12 cellular contexts compared by ENCODE assay signal in genomic region chr19:18172331-18173053, GRCh38. TPM values are rescaled to one million over a fixed set of nuclear protein-coding genes. Genes with fewer than 3 reads are reported as not detected.
DNase-seq lines count a peak whose midpoint lies in the region; TF ChIP-seq lines count a peak whose summit lies in the region.
"Had no signal": no experiment of that assay in that cellular context is flagged by ENCODE, and none has a peak within 500 bp of the region (broad histone marks: within the 10 kb centered on the region; RNA-seq: fewer than 3 reads in every experiment).

No MANE protein-coding gene starts in this region.

- intact Hi-C loops in activated CD4-positive, alpha-beta memory T cell treated with anti-CD3 and anti-CD28 coated beads for 36 hours (cut with micrococcal nuclease) = loop anchor here (2.0 kb wide), 1 partner anchor 20 kb away; the partner anchor contains the start of gene MPV17L2

- H3K27me3 ChIP-seq in SU-DHL-6 (ENCODE audit: low read length) = no peaks in the 10 kb centered on the region

- POLR2A ChIA-PET in activated CD4-positive, alpha-beta memory T cell treated with anti-CD3 and anti-CD28 coated beads, Interleukin-2, amount 10 ng/mL, durations not matched to agents 7 days and 5 days (lab: Charles Lee) = interaction anchor here (1.5 kb wide), 1 partner anchor 12 kb away, joined by 5 read pairs; no protein-coding TSS in a partner anchor
- POLR2A ChIA-PET in activated CD4-positive, alpha-beta memory T cell treated with anti-CD3 and anti-CD28 coated beads for 36 hours (lab: Charles Lee) = no interaction called here

- H3K9ac ChIP-seq in SU-DHL-6 (ENCODE audit: low read length) = peak overlapping the region; percentile 84

- H3K9me3 Mint-ChIP-seq in activated CD4-positive, alpha-beta memory T cell treated with anti-CD3 and anti-CD28 coated beads, Interleukin-2, amount 10 ng/mL, durations not matched to agents 7 days and 5 days = no peaks in the 10 kb centered on the region
- no peaks in the 10 kb centered on the region for H3K9me3 Mint-ChIP-seq in activated CD4-positive, alpha-beta memory T cell treated with anti-CD3 and anti-CD28 coated beads for 36 hours
- H3K9me3 Mint-ChIP-seq in immature natural killer cell = no peaks in the 10 kb centered on the region
- no peaks in the 10 kb centered on the region for H3K9me3 Mint-ChIP-seq in mesothelial cell of epicardium
- no peaks in the 10 kb centered on the region for H3K9me3 Mint-ChIP-seq in endothelial cell (ENCODE audit: unreplicated experiment)

- peaks cover 14% of the 10 kb centered on the region for H3K36me3 Mint-ChIP-seq in activated CD4-positive, alpha-beta memory T cell treated with anti-CD3 and anti-CD28 coated beads, Interleukin-2, amount 10 ng/mL, durations not matched to agents 7 days and 5 days (ENCODE audit: low read depth)
- peaks cover 12% of the 10 kb centered on the region for H3K36me3 Mint-ChIP-seq in activated CD4-positive, alpha-beta memory T cell treated with anti-CD3 and anti-CD28 coated beads for 36 hours
- H3K36me3 Mint-ChIP-seq in immature natural killer cell = peaks cover 4 to 14% (median 13%) of the 10 kb centered on the region in 3 donors
- peaks cover 25% of the 10 kb centered on the region for H3K36me3 Mint-ChIP-seq in mesothelial cell of epicardium
- peaks cover under 1% of the 10 kb centered on the region for H3K36me3 Mint-ChIP-seq in endothelial cell (ENCODE audit: low read depth, unreplicated experiment)

- H3F3A ChIP-seq in SU-DHL-6 (ENCODE audit: insufficient read depth) = peaks cover 41% of the 10 kb centered on the region

- no peak for TF ChIP-seq CTCF in SU-DHL-6 (IDR thresholded peaks at IDR 0.05; ENCODE audit: insufficient read depth, low read length, poor library complexity, severe bottlenecking)
- TF ChIP-seq CTCF in mesothelial cell of epicardium (IDR thresholded peaks at IDR 0.05; ENCODE audit: unreplicated experiment) = no peak
- no peak for TF ChIP-seq CTCF in endothelial cell (IDR thresholded peaks at IDR 0.05; ENCODE audit: unreplicated experiment)

- H2AFZ ChIP-seq in SU-DHL-6 (ENCODE audit: low read depth, low read length, severe bottlenecking) = no peak overlapping the region

- peaks cover 26% of the 10 kb centered on the region for H3K79me2 ChIP-seq in SU-DHL-6 (ENCODE audit: insufficient read depth, low read length)

- H3K4me1 Mint-ChIP-seq in activated CD4-positive, alpha-beta memory T cell treated with anti-CD3 and anti-CD28 coated beads, Interleukin-2, amount 10 ng/mL, durations not matched to agents 7 days and 5 days = peaks cover 26% of the 10 kb centered on the region
- peaks cover 9% of the 10 kb centered on the region for H3K4me1 Mint-ChIP-seq in activated CD4-positive, alpha-beta memory T cell treated with anti-CD3 and anti-CD28 coated beads for 36 hours (ENCODE audit: low read depth)
- H3K4me1 Mint-ChIP-seq in immature natural killer cell = peaks cover 26 to 27% of the 10 kb centered on the region in 2 donors
- peaks cover 11% of the 10 kb centered on the region for H3K4me1 Mint-ChIP-seq in mesothelial cell of epicardium
- H3K4me1 Mint-ChIP-seq in endothelial cell (ENCODE audit: unreplicated experiment) = no peaks in the 10 kb centered on the region

- H3K4me3 Mint-ChIP-seq in activated CD4-positive, alpha-beta memory T cell treated with anti-CD3 and anti-CD28 coated beads, Interleukin-2, amount 10 ng/mL, durations not matched to agents 7 days and 5 days = peak overlapping the region; percentile 51
- H3K4me3 Mint-ChIP-seq in activated CD4-positive, alpha-beta memory T cell treated with anti-CD3 and anti-CD28 coated beads for 36 hours = no peak overlapping the region
- H3K4me3 Mint-ChIP-seq in immature natural killer cell (peak overlapping the region; percentile 64 to 90 (median 77)), mesothelial cell of epicardium (no peak overlapping the region), endothelial cell (ENCODE audit: unreplicated experiment) (no peak overlapping the region)

- peaks cover 4% of the 10 kb centered on the region; the same call in 1 of the 2 replicates for H4K20me1 ChIP-seq in SU-DHL-6 (ENCODE audit: low read depth, low read length)

- no peaks in the 10 kb centered on the region for H3K27me3 Mint-ChIP-seq in activated CD4-positive, alpha-beta memory T cell treated with anti-CD3 and anti-CD28 coated beads, Interleukin-2, amount 10 ng/mL, durations not matched to agents 7 days and 5 days
- H3K27me3 Mint-ChIP-seq in activated CD4-positive, alpha-beta memory T cell treated with anti-CD3 and anti-CD28 coated beads for 36 hours = no peaks in the 10 kb centered on the region
- H3K27me3 Mint-ChIP-seq in immature natural killer cell (ENCODE audit: low read depth in 3 of 3) (peaks cover 0 to 3% (median 3%) of the 10 kb centered on the region in 3 donors), mesothelial cell of epicardium (ENCODE audit: low read depth) (peaks cover 37% of the 10 kb centered on the region), endothelial cell (ENCODE audit: unreplicated experiment) (peaks cover 5% of the 10 kb centered on the region)

- peak overlapping the region; percentile 31 for H3K27ac Mint-ChIP-seq in activated CD4-positive, alpha-beta memory T cell treated with anti-CD3 and anti-CD28 coated beads, Interleukin-2, amount 10 ng/mL, durations not matched to agents 7 days and 5 days
- H3K27ac Mint-ChIP-seq in activated CD4-positive, alpha-beta memory T cell treated with anti-CD3 and anti-CD28 coated beads for 36 hours = no peak overlapping the region
- H3K27ac Mint-ChIP-seq in immature natural killer cell (peak overlapping the region; percentile 55 to 84 (median 64)), mesothelial cell of epicardium (no peak overlapping the region), endothelial cell (ENCODE audit: unreplicated experiment) (no peak overlapping the region)

- H3K36me3 ChIP-seq in SU-DHL-6 (ENCODE audit: low read length) = peaks cover 17% of the 10 kb centered on the region

- H3K4me3 ChIP-seq in SU-DHL-6 (ENCODE audit: insufficient read depth, low read length, poor library complexity, severe bottlenecking) = peak overlapping the region; percentile 42

- H3K9me3 ChIP-seq in SU-DHL-6 (ENCODE audit: insufficient read depth, low read length) = no peaks in the 10 kb centered on the region
- H3K9me3 ChIP-seq: gastrocnemius medialis had no signal

- H3K27ac ChIP-seq in SU-DHL-6 (ENCODE audit: low read depth, low read length) (peak overlapping the region; percentile 93), substantia nigra (ENCODE audit: low read depth, low read length, poor library complexity, severe bottlenecking) (peak overlapping the region; percentile 53)

- DNase-seq in activated CD4-positive, alpha-beta memory T cell treated with anti-CD3 and anti-CD28 coated beads, Interleukin-2, amount 10 ng/mL, durations not matched to agents 7 days and 5 days = no peak
- DNase-seq in activated CD4-positive, alpha-beta memory T cell treated with anti-CD3 and anti-CD28 coated beads for 36 hours = no peak
- DNase-seq in immature natural killer cell (no peak), substantia nigra (lab: John Stamatoyannopoulos, UW) (no peak), mesothelial cell of epicardium (ENCODE audit: low spot score in 2 of 2, unreplicated experiment in 2 of 2) (no peak), endothelial cell (ENCODE audit: low spot score) (no peak), iPS-NIHi7 (ENCODE audit: extremely low spot score) (no peak)
- DNase-seq: NCI-H1048, NCI-H524 treated with DMSO at 0.1 percent for 48 hours, SW 1271 had no signal

- H3K9me2 ChIP-seq in SU-DHL-6 (replicated peaks; ENCODE audit: insufficient read depth, low read length) = no peaks in the 10 kb centered on the region

- CTCF ChIA-PET in activated CD4-positive, alpha-beta memory T cell treated with anti-CD3 and anti-CD28 coated beads, Interleukin-2, amount 10 ng/mL, durations not matched to agents 7 days and 5 days (lab: Charles Lee) = no interaction called here
- CTCF ChIA-PET in activated CD4-positive, alpha-beta memory T cell treated with anti-CD3 and anti-CD28 coated beads for 36 hours (lab: Charles Lee) = interaction anchor here (2.0 kb wide), 1 partner anchor 59 kb away, joined by 5 read pairs; no protein-coding TSS in a partner anchor

- peak overlapping the region; percentile 55 for H3K4me2 ChIP-seq in SU-DHL-6 (ENCODE audit: low read depth, low read length, poor library complexity, severe bottlenecking)

RNA-seq across cellular contexts. Expression of gene IFI30, which starts 1.1 kb away (rescaled TPM):
- total RNA-seq in activated CD4-positive, alpha-beta memory T cell treated with anti-CD3 and anti-CD28 coated beads, Interleukin-2, amount 10 ng/mL, durations not matched to agents 7 days and 5 days = 10 to 100 TPM; 48.0 to 55.6 TPM
- total RNA-seq in activated CD4-positive, alpha-beta memory T cell treated with anti-CD3 and anti-CD28 coated beads for 36 hours = 10 to 100 TPM; 23.7 to 26.9 TPM
- 100 to 1,000 TPM in 1 of 3 donors, 10 to 100 TPM in 2; 49.0 to 184 (median 83.1) TPM for polyA plus RNA-seq in immature natural killer cell
- total RNA-seq in mesothelial cell of epicardium = 0.32 to 2.0 TPM (median 0.36 TPM) in 3 replicates
- not detected for total RNA-seq in endothelial cell (ENCODE audit: unreplicated experiment)

RNA-seq across cellular contexts. Expression of gene PIK3R2, which starts 19.5 kb away (rescaled TPM):
- total RNA-seq in activated CD4-positive, alpha-beta memory T cell treated with anti-CD3 and anti-CD28 coated beads, Interleukin-2, amount 10 ng/mL, durations not matched to agents 7 days and 5 days = 10 to 100 TPM; 10.9 to 11.3 TPM
- 10 to 100 TPM; 14.9 to 19.1 TPM for total RNA-seq in activated CD4-positive, alpha-beta memory T cell treated with anti-CD3 and anti-CD28 coated beads for 36 hours
- 1 to 10 TPM; 1.7 to 4.7 (median 3.5) TPM for polyA plus RNA-seq in immature natural killer cell
- total RNA-seq in mesothelial cell of epicardium (90.4 to 95.5 TPM (median 94.7 TPM) in 3 replicates), endothelial cell (ENCODE audit: unreplicated experiment) (28.0 TPM)

RNA-seq across cellular contexts. Expression of gene MPV17L2, which starts 20.5 kb away (rescaled TPM):
- 1 to 10 TPM; 6.2 to 6.3 TPM for total RNA-seq in activated CD4-positive, alpha-beta memory T cell treated with anti-CD3 and anti-CD28 coated beads, Interleukin-2, amount 10 ng/mL, durations not matched to agents 7 days and 5 days
- total RNA-seq in activated CD4-positive, alpha-beta memory T cell treated with anti-CD3 and anti-CD28 coated beads for 36 hours = 1 to 10 TPM; 6.4 to 7.3 TPM
- 10 to 100 TPM; 12.2 to 17.7 (median 15.4) TPM for polyA plus RNA-seq in immature natural killer cell
- total RNA-seq in mesothelial cell of epicardium (7.7 to 9.5 TPM (median 8.2 TPM) in 3 replicates), endothelial cell (ENCODE audit: unreplicated experiment) (17.7 TPM)

RNA-seq across cellular contexts. Expression of gene RAB3A, which starts 31.4 kb away (rescaled TPM):
- 1 to 10 TPM; 3.7 to 5.3 TPM for total RNA-seq in activated CD4-positive, alpha-beta memory T cell treated with anti-CD3 and anti-CD28 coated beads, Interleukin-2, amount 10 ng/mL, durations not matched to agents 7 days and 5 days
- 1 to 10 TPM; 3.9 to 4.3 TPM for total RNA-seq in activated CD4-positive, alpha-beta memory T cell treated with anti-CD3 and anti-CD28 coated beads for 36 hours
- 1 to 10 TPM in 2 of 3 donors, under 1 TPM in 1; 0.77 to 1.1 (median 1.1) TPM for polyA plus RNA-seq in immature natural killer cell
- total RNA-seq in mesothelial cell of epicardium (5.9 to 6.7 TPM (median 6.4 TPM) in 3 replicates), endothelial cell (ENCODE audit: unreplicated experiment) (3.1 TPM)

RNA-seq across cellular contexts. Expression of gene PDE4C, which starts 53.7 kb away (rescaled TPM):
- total RNA-seq in activated CD4-positive, alpha-beta memory T cell treated with anti-CD3 and anti-CD28 coated beads, Interleukin-2, amount 10 ng/mL, durations not matched to agents 7 days and 5 days = under 1 TPM; 0.13 to 0.18 TPM
- total RNA-seq in activated CD4-positive, alpha-beta memory T cell treated with anti-CD3 and anti-CD28 coated beads for 36 hours = not detected
- not detected for polyA plus RNA-seq in immature natural killer cell
- total RNA-seq in mesothelial cell of epicardium (0.70 to 1.4 TPM (median 0.93 TPM) in 3 replicates), endothelial cell (ENCODE audit: unreplicated experiment) (0.85 TPM)

Comparison
In these comparisons a context has a peak if more than half of its experiments do, and no peak if none do; other contexts are left out.
1. H3K27ac Mint-ChIP-seq: peak in activated CD4-positive, alpha-beta memory T cell treated with anti-CD3 and anti-CD28 coated beads, Interleukin-2, amount 10 ng/mL, durations not matched to agents 7 days and 5 days (single experiment) and immature natural killer cell (6 of 6); none in activated CD4-positive, alpha-beta memory T cell treated with anti-CD3 and anti-CD28 coated beads for 36 hours (single experiment), mesothelial cell of epicardium (single experiment) and endothelial cell (single experiment).
2. H3K4me3 Mint-ChIP-seq: peak in activated CD4-positive, alpha-beta memory T cell treated with anti-CD3 and anti-CD28 coated beads, Interleukin-2, amount 10 ng/mL, durations not matched to agents 7 days and 5 days (single experiment) and immature natural killer cell (5 of 5); none in activated CD4-positive, alpha-beta memory T cell treated with anti-CD3 and anti-CD28 coated beads for 36 hours (single experiment), mesothelial cell of epicardium (single experiment) and endothelial cell (single experiment).